ENCODE assay signal across 8 cellular contexts in the genomic region with DNA sequence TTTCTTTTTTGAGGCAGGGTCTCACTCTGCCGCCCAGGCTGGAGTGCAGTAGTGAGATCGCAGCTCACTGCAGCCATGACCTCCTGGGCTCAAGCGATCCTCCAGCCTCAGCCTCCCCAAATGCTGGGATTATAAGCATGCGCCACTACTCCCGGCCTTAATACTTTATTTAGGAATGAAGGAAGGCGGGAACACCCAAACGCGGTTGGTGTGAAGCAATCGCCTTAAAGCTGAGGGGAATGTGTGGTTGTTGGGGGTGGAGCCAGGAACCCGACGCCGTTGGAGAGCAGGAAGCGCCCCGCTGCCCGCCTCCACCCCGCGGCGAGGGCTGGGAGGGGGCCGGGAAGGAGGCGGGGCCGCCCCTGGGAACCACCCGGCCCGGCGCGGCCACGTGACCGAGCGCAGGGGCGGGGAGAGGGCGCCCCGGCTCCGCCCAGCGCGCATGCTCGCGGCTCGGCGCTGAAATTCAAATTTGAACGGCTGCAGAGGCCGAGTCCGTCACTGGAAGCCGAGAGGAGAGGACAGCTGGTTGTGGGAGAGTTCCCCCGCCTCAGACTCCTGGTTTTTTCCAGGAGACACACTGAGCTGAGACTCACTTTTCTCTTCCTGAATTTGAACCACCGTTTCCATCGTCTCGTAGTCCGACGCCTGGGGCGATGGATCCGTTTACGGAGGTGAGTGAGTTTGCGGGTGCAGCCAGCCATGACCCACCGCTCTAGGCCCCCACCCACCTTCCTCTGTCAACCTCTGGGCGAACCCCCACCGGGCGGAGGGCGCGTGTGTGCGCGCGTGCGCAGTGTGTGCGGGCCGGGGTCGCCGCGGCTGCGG. TPM values are rescaled to one million over a fixed set of nuclear protein-coding genes. Genes with fewer than 3 reads are reported as not detected.
DNase-seq lines count a peak whose midpoint lies in the region; ATAC-seq and TF ChIP-seq lines count a peak whose summit lies in the region.

A gene with protein sequence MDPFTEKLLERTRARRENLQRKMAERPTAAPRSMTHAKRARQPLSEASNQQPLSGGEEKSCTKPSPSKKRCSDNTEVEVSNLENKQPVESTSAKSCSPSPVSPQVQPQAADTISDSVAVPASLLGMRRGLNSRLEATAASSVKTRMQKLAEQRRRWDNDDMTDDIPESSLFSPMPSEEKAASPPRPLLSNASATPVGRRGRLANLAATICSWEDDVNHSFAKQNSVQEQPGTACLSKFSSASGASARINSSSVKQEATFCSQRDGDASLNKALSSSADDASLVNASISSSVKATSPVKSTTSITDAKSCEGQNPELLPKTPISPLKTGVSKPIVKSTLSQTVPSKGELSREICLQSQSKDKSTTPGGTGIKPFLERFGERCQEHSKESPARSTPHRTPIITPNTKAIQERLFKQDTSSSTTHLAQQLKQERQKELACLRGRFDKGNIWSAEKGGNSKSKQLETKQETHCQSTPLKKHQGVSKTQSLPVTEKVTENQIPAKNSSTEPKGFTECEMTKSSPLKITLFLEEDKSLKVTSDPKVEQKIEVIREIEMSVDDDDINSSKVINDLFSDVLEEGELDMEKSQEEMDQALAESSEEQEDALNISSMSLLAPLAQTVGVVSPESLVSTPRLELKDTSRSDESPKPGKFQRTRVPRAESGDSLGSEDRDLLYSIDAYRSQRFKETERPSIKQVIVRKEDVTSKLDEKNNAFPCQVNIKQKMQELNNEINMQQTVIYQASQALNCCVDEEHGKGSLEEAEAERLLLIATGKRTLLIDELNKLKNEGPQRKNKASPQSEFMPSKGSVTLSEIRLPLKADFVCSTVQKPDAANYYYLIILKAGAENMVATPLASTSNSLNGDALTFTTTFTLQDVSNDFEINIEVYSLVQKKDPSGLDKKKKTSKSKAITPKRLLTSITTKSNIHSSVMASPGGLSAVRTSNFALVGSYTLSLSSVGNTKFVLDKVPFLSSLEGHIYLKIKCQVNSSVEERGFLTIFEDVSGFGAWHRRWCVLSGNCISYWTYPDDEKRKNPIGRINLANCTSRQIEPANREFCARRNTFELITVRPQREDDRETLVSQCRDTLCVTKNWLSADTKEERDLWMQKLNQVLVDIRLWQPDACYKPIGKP (plus strand): TSS at position 492 of the 828 bp plus-strand sequence. CDS start 165 bp downstream, at position 657.

- H3K4me3 ChIP-seq in ACC112 (ENCODE audit: low read depth, low read length), result peak within 1 kb of the TSS; percentile 94
- peak within 1 kb of the TSS; percentile 48 to 75 (median 66) for H3K4me3 ChIP-seq in breast epithelium
- peak within 1 kb of the TSS; percentile 99 for H3K4me3 ChIP-seq in iPS-20b (ENCODE audit: low read length)
- H3K4me3 ChIP-seq in skeletal muscle tissue (ENCODE audit: low read length in 3 of 3), result peak within 1 kb of the TSS; percentile 82 to 93 (median 87)

- DNase-seq in NCI-H2171 (lab: John Stamatoyannopoulos, UW) (peak; percentile 95), breast epithelium (ENCODE audit: low spot score in 2 of 2) (peak; percentile 89 to 91)

- peak; percentile 57 for ATAC-seq in GM18861 (IDR thresholded peaks at IDR 0.05; ENCODE audit: unreplicated experiment)
- ATAC-seq in HG03095 (IDR thresholded peaks at IDR 0.05; ENCODE audit: unreplicated experiment), result peak; percentile 78

- H3K79me2 ChIP-seq in ACC112 (ENCODE audit: control insufficient read depth, insufficient read depth, low read length, unreplicated experiment), result peaks cover 44% of the 10 kb centered on the region

- TF ChIP-seq POLR2A in breast epithelium (IDR thresholded peaks at IDR 0.05), result no peak

- H3K27me3 ChIP-seq in ACC112 (ENCODE audit: insufficient read depth, low read length), result no peaks in the 10 kb centered on the region
- no peaks in the 10 kb centered on the region for H3K27me3 ChIP-seq in breast epithelium
- no peaks in the 10 kb centered on the region for H3K27me3 ChIP-seq in iPS-20b (ENCODE audit: insufficient read depth, low read length)
- no peaks in the 10 kb centered on the region for H3K27me3 ChIP-seq in skeletal muscle tissue (ENCODE audit: control insufficient read depth in 3 of 3, insufficient read depth in 3 of 3, low read length in 3 of 3)

- H3K9me3 ChIP-seq in breast epithelium (no peaks in the 10 kb centered on the region), iPS-20b (ENCODE audit: insufficient read depth, low read depth, low read length) (no peaks in the 10 kb centered on the region), skeletal muscle tissue (ENCODE audit: control insufficient read depth in 3 of 3, low read length in 3 of 3) (no peaks in the 10 kb centered on the region)

- H3K4me1 ChIP-seq in ACC112 (ENCODE audit: control insufficient read depth, insufficient read depth, low read length, unreplicated experiment), result peaks cover 24% of the 10 kb centered on the region
- H3K4me1 ChIP-seq in breast epithelium, result no peaks in the 10 kb centered on the region
- peaks cover 33% of the 10 kb centered on the region for H3K4me1 ChIP-seq in iPS-20b (ENCODE audit: insufficient read depth, low read length)
- H3K4me1 ChIP-seq in skeletal muscle tissue (ENCODE audit: control insufficient read depth in 3 of 3, insufficient read depth in 3 of 3, low read length in 3 of 3), result peaks cover 11% of the 10 kb centered on the region in 3 donors

- intact Hi-C loops in breast epithelium (cut with DNase I; ENCODE audit: low total_unique reads), result no loop called here

- H3K27ac ChIP-seq in ACC112 (ENCODE audit: low read depth, low read length) (peak within 1 kb of the TSS; percentile 90), VCaP (peak within 1 kb of the TSS; percentile 80), breast epithelium (peak within 1 kb of the TSS; percentile 76 to 89), iPS-20b (ENCODE audit: low read length) (peak within 1 kb of the TSS; percentile 63), skeletal muscle tissue (ENCODE audit: low read depth, low read length) (peak within 1 kb of the TSS; percentile 64)

- no peaks in the 10 kb centered on the region for H3K36me3 ChIP-seq in ACC112 (ENCODE audit: insufficient read depth, low read length)
- no peaks in the 10 kb centered on the region for H3K36me3 ChIP-seq in breast epithelium
- no peaks in the 10 kb centered on the region for H3K36me3 ChIP-seq in iPS-20b (ENCODE audit: insufficient read depth, low read depth, low read length)
- no peaks in the 10 kb centered on the region for H3K36me3 ChIP-seq in skeletal muscle tissue (ENCODE audit: control insufficient read depth in 3 of 3, insufficient read depth in 3 of 3, low read length in 3 of 3)

- H2AFZ ChIP-seq in ACC112 (ENCODE audit: low read length, unreplicated experiment), result peak within 1 kb of the TSS; percentile 79

- TF ChIP-seq CTCF in VCaP (conservative IDR thresholded peaks at IDR 0.05) (no peak), breast epithelium (IDR thresholded peaks at IDR 0.05) (no peak)

- peak within 1 kb of the TSS; percentile 95 for H3K9ac ChIP-seq in iPS-20b (ENCODE audit: low read depth, low read length)
- H3K9ac ChIP-seq in skeletal muscle tissue (ENCODE audit: low read depth in 1 of 3, low read length in 3 of 3), result peak within 1 kb of the TSS; percentile 57 to 70 (median 69)

RNA-seq across cellular contexts. Expression of the gene that starts here (rescaled TPM):
- 1 to 10 TPM; 2.3 to 5.4 (median 5.0) TPM for total RNA-seq in breast epithelium
- 9.9 TPM for total RNA-seq in skeletal muscle tissue

Comparison
In these comparisons a context has a peak if more than half of its experiments do, and no peak if none do; other contexts are left out.
1. Peak in every context shown above with its lines: DNase-seq, ATAC-seq, H3K4me3 ChIP-seq and H3K27ac ChIP-seq.